12 cellular contexts compared by ENCODE assay signal in genomic region chr22:42670921-42671709, GRCh38. TPM values are rescaled to one million over a fixed set of nuclear protein-coding genes. Genes with fewer than 3 reads are reported as not detected.
DNase-seq lines count a peak whose midpoint lies in the region; ATAC-seq and TF ChIP-seq lines count a peak whose summit lies in the region.
"Had no signal": no experiment of that assay in that cellular context is flagged by ENCODE, and none has a peak within 500 bp of the region (broad histone marks: within the 10 kb centered on the region; RNA-seq: fewer than 3 reads in every experiment).

No MANE protein-coding gene starts in this region.

- H2BK5ac ChIP-seq in neuronal stem cell (ENCODE audit: low read length) = no peak overlapping the region

- no peaks in the 10 kb centered on the region for H3K36me3 ChIP-seq in neuronal stem cell (replicated peaks in 1 of 2; ENCODE audit: control insufficient read depth in 2 of 2, insufficient read depth in 2 of 2, low read length in 2 of 2)

- H3K14ac ChIP-seq in neuronal stem cell (ENCODE audit: low read length) = no peak overlapping the region

- POLR2A ChIA-PET in activated CD8-positive, alpha-beta T cell treated with anti-CD3 and anti-CD28 coated beads, Interleukin-2, amount 10 ng/mL, durations not matched to agents 7 days and 5 days (lab: Charles Lee) = no interaction called here

- no peak overlapping the region for H2AFZ ChIP-seq in neuronal stem cell (ENCODE audit: low read length)
- H2AFZ ChIP-seq: GM23338 had no signal

- H2BK12ac ChIP-seq in neuronal stem cell (ENCODE audit: low read length) = no peak overlapping the region

- H3K4me1 Mint-ChIP-seq in natural killer cell treated with Interleukin-12 subunit alpha and Interleukin-12 subunit beta and Interleukin-15 and Interleukin-18, amount 100 ng/mL, for 72 hours (ENCODE audit: low read depth in 2 of 2) = peaks cover 6 to 7% of the 10 kb centered on the region in 2 donors
- H3K4me1 Mint-ChIP-seq in natural killer cell = peaks cover 0 to 8% of the 10 kb centered on the region in 2 donors
- peaks cover 15% of the 10 kb centered on the region for H3K4me1 Mint-ChIP-seq in activated CD8-positive, alpha-beta T cell treated with anti-CD3 and anti-CD28 coated beads, Interleukin-2, amount 10 ng/mL, durations not matched to agents 7 days and 5 days (ENCODE audit: low read depth)
- H3K4me1 Mint-ChIP-seq: GM23338 had no signal

- no peak overlapping the region for H3K9ac ChIP-seq in neuronal stem cell (ENCODE audit: low read depth, low read length, poor library complexity)

- H4K8ac ChIP-seq in neuronal stem cell (ENCODE audit: low read depth, low read length) = no peak overlapping the region

- CTCF ChIA-PET in activated CD8-positive, alpha-beta T cell treated with anti-CD3 and anti-CD28 coated beads, Interleukin-2, amount 10 ng/mL, durations not matched to agents 7 days and 5 days (lab: Charles Lee) = no interaction called here

- no peak overlapping the region for H3K18ac ChIP-seq in neuronal stem cell (ENCODE audit: low read length)

- H2BK15ac ChIP-seq in neuronal stem cell (ENCODE audit: low read length) = no peak overlapping the region

- no peak overlapping the region for H3K27ac ChIP-seq in neuronal stem cell (replicated peaks; ENCODE audit: low read length)
- H3K27ac ChIP-seq: testis had no signal

- H3K4me3 ChIP-seq in neuronal stem cell (ENCODE audit: low read length in 2 of 2) = no peak overlapping the region
- H3K4me3 ChIP-seq: GM23338, testis had no signal

- no peak overlapping the region for H4K91ac ChIP-seq in neuronal stem cell (ENCODE audit: low read depth, low read length, poor library complexity)

- no CpG with 5 or more reads among the region's 19 CpGs for WGBS in neuronal stem cell (ENCODE audit: extremely low coverage in 2 of 2, insufficient read length in 2 of 2, insufficient replicate concordance in 1 of 2), 2 donors

- no peaks in the 10 kb centered on the region for H3K9me3 ChIP-seq in neuronal stem cell (replicated peaks in 1 of 2; ENCODE audit: control insufficient read depth in 2 of 2, insufficient read depth in 1 of 2, low read depth in 1 of 2, low read length in 2 of 2)
- H3K9me3 ChIP-seq: testis had no signal

- H3K4me1 ChIP-seq in neuronal stem cell (ENCODE audit: control insufficient read depth in 2 of 2, insufficient read depth in 1 of 2, low read depth in 1 of 2, low read length in 2 of 2) = no peaks in the 10 kb centered on the region

- H3K4me2 ChIP-seq in neuronal stem cell (ENCODE audit: insufficient read depth, low read length, poor library complexity, severe bottlenecking) = no peak overlapping the region
- H3K4me2 ChIP-seq: GM23338 had no signal

- TF ChIP-seq CTCF in natural killer cell (IDR thresholded peaks at IDR 0.05) = no peak

- no peak overlapping the region for H2BK120ac ChIP-seq in neuronal stem cell (ENCODE audit: low read depth, low read length)

- no peak overlapping the region for H3K4ac ChIP-seq in neuronal stem cell (ENCODE audit: low read length)

- H2AK5ac ChIP-seq in neuronal stem cell (ENCODE audit: low read depth, low read length) = no peak overlapping the region

- ATAC-seq in natural killer cell treated with Interleukin-12 subunit alpha and Interleukin-12 subunit beta and Interleukin-15 and Interleukin-18, amount 100 ng/mL, for 72 hours = peak; percentile 36 to 43
- ATAC-seq in natural killer cell (no peak), GM18502 (IDR thresholded peaks at IDR 0.05; ENCODE audit: poor library complexity, unreplicated experiment) (no peak)
- ATAC-seq in activated CD8-positive, alpha-beta T cell treated with anti-CD3 and anti-CD28 coated beads, Interleukin-2, amount 10 ng/mL, durations not matched to agents 7 days and 5 days = peak; percentile 70
- ATAC-seq: GM23338 had no signal

- no peak for DNase-seq in natural killer cell treated with Interleukin-12 subunit alpha and Interleukin-12 subunit beta and Interleukin-15 and Interleukin-18, amount 100 ng/mL, for 72 hours (ENCODE audit: low spot score)
- no peak for DNase-seq in natural killer cell
- DNase-seq in activated CD8-positive, alpha-beta T cell treated with anti-CD3 and anti-CD28 coated beads, Interleukin-2, amount 10 ng/mL, durations not matched to agents 7 days and 5 days = peak; percentile 34
- peak; percentile 78 to 89 for DNase-seq in lung microvascular endothelial cell (ENCODE audit: low read depth in 2 of 2)
- no peak for DNase-seq in HPDE6-E6E7 (ENCODE audit: extremely low spot score)
- no peak for DNase-seq in cerebellar cortex (ENCODE audit: low spot score)
- DNase-seq in neuronal stem cell (ENCODE audit: low spot score) = no peak
- DNase-seq: NCI-H2029, testis had no signal

- no peaks in the 10 kb centered on the region for H3K36me3 Mint-ChIP-seq in natural killer cell treated with Interleukin-12 subunit alpha and Interleukin-12 subunit beta and Interleukin-15 and Interleukin-18, amount 100 ng/mL, for 72 hours
- no peaks in the 10 kb centered on the region for H3K36me3 Mint-ChIP-seq in natural killer cell
- no peaks in the 10 kb centered on the region for H3K36me3 Mint-ChIP-seq in activated CD8-positive, alpha-beta T cell treated with anti-CD3 and anti-CD28 coated beads, Interleukin-2, amount 10 ng/mL, durations not matched to agents 7 days and 5 days (ENCODE audit: low read depth)

- peak overlapping the region in 1 of 2 donors; percentile 65 for H3K27ac Mint-ChIP-seq in natural killer cell treated with Interleukin-12 subunit alpha and Interleukin-12 subunit beta and Interleukin-15 and Interleukin-18, amount 100 ng/mL, for 72 hours
- H3K27ac Mint-ChIP-seq in natural killer cell = no peak overlapping the region
- H3K27ac Mint-ChIP-seq in activated CD8-positive, alpha-beta T cell treated with anti-CD3 and anti-CD28 coated beads, Interleukin-2, amount 10 ng/mL, durations not matched to agents 7 days and 5 days = peak overlapping the region; percentile 68
- H3K27ac Mint-ChIP-seq: GM23338 had no signal

- intact Hi-C loops in natural killer cell (cut with micrococcal nuclease) = no loop called here

- peaks cover 0 to 11% of the 10 kb centered on the region in 2 donors for H3K27me3 Mint-ChIP-seq in natural killer cell treated with Interleukin-12 subunit alpha and Interleukin-12 subunit beta and Interleukin-15 and Interleukin-18, amount 100 ng/mL, for 72 hours
- H3K27me3 Mint-ChIP-seq in natural killer cell (ENCODE audit: low read depth in 2 of 2) = no peaks in the 10 kb centered on the region
- peaks cover 1% of the 10 kb centered on the region for H3K27me3 Mint-ChIP-seq in activated CD8-positive, alpha-beta T cell treated with anti-CD3 and anti-CD28 coated beads, Interleukin-2, amount 10 ng/mL, durations not matched to agents 7 days and 5 days (ENCODE audit: low read depth)

- H3K4me3 Mint-ChIP-seq in natural killer cell treated with Interleukin-12 subunit alpha and Interleukin-12 subunit beta and Interleukin-15 and Interleukin-18, amount 100 ng/mL, for 72 hours = no peak overlapping the region
- no peak overlapping the region for H3K4me3 Mint-ChIP-seq in natural killer cell
- H3K4me3 Mint-ChIP-seq in activated CD8-positive, alpha-beta T cell treated with anti-CD3 and anti-CD28 coated beads, Interleukin-2, amount 10 ng/mL, durations not matched to agents 7 days and 5 days = no peak overlapping the region
- H3K4me3 Mint-ChIP-seq: central memory CD8-positive, alpha-beta T cell; GM23338 had no signal

- H3K79me1 ChIP-seq in neuronal stem cell (ENCODE audit: low read depth, low read length) = no peaks in the 10 kb centered on the region

- H3K9me3 Mint-ChIP-seq in natural killer cell treated with Interleukin-12 subunit alpha and Interleukin-12 subunit beta and Interleukin-15 and Interleukin-18, amount 100 ng/mL, for 72 hours = no peaks in the 10 kb centered on the region
- H3K9me3 Mint-ChIP-seq in natural killer cell = no peaks in the 10 kb centered on the region
- no peaks in the 10 kb centered on the region for H3K9me3 Mint-ChIP-seq in activated CD8-positive, alpha-beta T cell treated with anti-CD3 and anti-CD28 coated beads, Interleukin-2, amount 10 ng/mL, durations not matched to agents 7 days and 5 days (ENCODE audit: insufficient read depth)
- H3K9me3 Mint-ChIP-seq: central memory CD8-positive, alpha-beta T cell; GM23338 had no signal

- no peak overlapping the region for H3K23ac ChIP-seq in neuronal stem cell (ENCODE audit: low read depth, low read length, poor library complexity)

- no peaks in the 10 kb centered on the region for H3K27me3 ChIP-seq in neuronal stem cell (ENCODE audit: control insufficient read depth in 3 of 3, insufficient read depth in 3 of 3, low read depth in 1 of 3, low read length in 3 of 3)
- H3K27me3 ChIP-seq: testis had no signal

RNA-seq across cellular contexts. Expression of gene CYB5R3, which starts 21.9 kb away (rescaled TPM):
- 10 to 100 TPM; 79.6 to 96.7 TPM for total RNA-seq in natural killer cell treated with Interleukin-12 subunit alpha and Interleukin-12 subunit beta and Interleukin-15 and Interleukin-18, amount 100 ng/mL, for 72 hours
- total RNA-seq in natural killer cell = 10 to 100 TPM; 55.7 to 72.6 (median 68.0) TPM
- total RNA-seq in activated CD8-positive, alpha-beta T cell treated with anti-CD3 and anti-CD28 coated beads, Interleukin-2, amount 10 ng/mL, durations not matched to agents 7 days and 5 days = 10 to 100 TPM; 87.7 to 91.4 TPM
- total RNA-seq in lung microvascular endothelial cell = 99.0 and 129 TPM in 2 replicates
- 108 TPM for polyA plus RNA-seq in neuronal stem cell (2013, experiment 1 of 2)
- polyA plus RNA-seq in neuronal stem cell (2013, experiment 2 of 2) = 107 TPM

RNA-seq across cellular contexts. Expression of gene ATP5MGL, which starts 30.7 kb away (rescaled TPM):
- 1 to 10 TPM in 1 of 2 donors, under 1 TPM in 1; 0.62 to 1.1 TPM for total RNA-seq in natural killer cell treated with Interleukin-12 subunit alpha and Interleukin-12 subunit beta and Interleukin-15 and Interleukin-18, amount 100 ng/mL, for 72 hours
- total RNA-seq in natural killer cell (1 to 10 TPM; 4.5 to 6.4 (median 6.1) TPM), lung microvascular endothelial cell (0.22 and 0.60 TPM in 2 replicates)
- 1 to 10 TPM in 1 of 2 experiments, under 1 TPM in 1; 0.63 to 1.4 TPM for total RNA-seq in activated CD8-positive, alpha-beta T cell treated with anti-CD3 and anti-CD28 coated beads, Interleukin-2, amount 10 ng/mL, durations not matched to agents 7 days and 5 days
- polyA plus RNA-seq in neuronal stem cell (2013, experiment 1 of 2) = not detected
- polyA plus RNA-seq in neuronal stem cell (2013, experiment 2 of 2) = not detected
- total RNA-seq: GM23338 had no signal

RNA-seq across cellular contexts. Expression of gene A4GALT, which starts 49.6 kb away (rescaled TPM):
- under 1 TPM in 1 of 2 donors, not detected in 1; 0.33 TPM for total RNA-seq in natural killer cell treated with Interleukin-12 subunit alpha and Interleukin-12 subunit beta and Interleukin-15 and Interleukin-18, amount 100 ng/mL, for 72 hours
- total RNA-seq in natural killer cell (under 1 TPM in 1 of 3 donors, not detected in 2; 0.26 TPM), lung microvascular endothelial cell (32.7 and 43.8 TPM in 2 replicates)
- under 1 TPM in 1 of 2 experiments, not detected in 1; 0.16 TPM for total RNA-seq in activated CD8-positive, alpha-beta T cell treated with anti-CD3 and anti-CD28 coated beads, Interleukin-2, amount 10 ng/mL, durations not matched to agents 7 days and 5 days
- 5.5 TPM for polyA plus RNA-seq in neuronal stem cell (2013, experiment 1 of 2)
- 5.6 TPM for polyA plus RNA-seq in neuronal stem cell (2013, experiment 2 of 2)

RNA-seq across cellular contexts. Expression of gene POLDIP3, which starts 56.4 kb away (rescaled TPM):
- total RNA-seq in natural killer cell treated with Interleukin-12 subunit alpha and Interleukin-12 subunit beta and Interleukin-15 and Interleukin-18, amount 100 ng/mL, for 72 hours = 10 to 100 TPM; 61.6 to 78.9 TPM
- total RNA-seq in natural killer cell = 10 to 100 TPM; 66.1 to 82.8 (median 70.8) TPM
- 10 to 100 TPM; 77.2 to 80.6 TPM for total RNA-seq in activated CD8-positive, alpha-beta T cell treated with anti-CD3 and anti-CD28 coated beads, Interleukin-2, amount 10 ng/mL, durations not matched to agents 7 days and 5 days
- 18.7 and 20.6 TPM in 2 replicates for total RNA-seq in lung microvascular endothelial cell
- polyA plus RNA-seq in neuronal stem cell (2013, experiment 1 of 2) = 68.6 TPM
- 69.9 TPM for polyA plus RNA-seq in neuronal stem cell (2013, experiment 2 of 2)

Comparison
In these comparisons a context has a peak if more than half of its experiments do, and no peak if none do; other contexts are left out.
1. ATAC-seq: peak in natural killer cell treated with Interleukin-12 subunit alpha and Interleukin-12 subunit beta and Interleukin-15 and Interleukin-18, amount 100 ng/mL, for 72 hours (2 of 2) and activated CD8-positive, alpha-beta T cell treated with anti-CD3 and anti-CD28 coated beads, Interleukin-2, amount 10 ng/mL, durations not matched to agents 7 days and 5 days (single experiment); none in natural killer cell (0 of 3) and GM18502 (single experiment).
2. DNase-seq: peak in activated CD8-positive, alpha-beta T cell treated with anti-CD3 and anti-CD28 coated beads, Interleukin-2, amount 10 ng/mL, durations not matched to agents 7 days and 5 days (single experiment) and lung microvascular endothelial cell (2 of 2); none in natural killer cell treated with Interleukin-12 subunit alpha and Interleukin-12 subunit beta and Interleukin-15 and Interleukin-18, amount 100 ng/mL, for 72 hours (single experiment), natural killer cell (single experiment), HPDE6-E6E7 (single experiment), cerebellar cortex (single experiment) and neuronal stem cell (single experiment).
3. RNA of gene A4GALT, which starts 49.6 kb away (total RNA-seq): 32.7 to 43.8 TPM in lung microvascular endothelial cell; 0.33 TPM in natural killer cell treated with Interleukin-12 subunit alpha and Interleukin-12 subunit beta and Interleukin-15 and Interleukin-18, amount 100 ng/mL, for 72 hours, 0.26 TPM in natural killer cell and 0.16 TPM in activated CD8-positive, alpha-beta T cell treated with anti-CD3 and anti-CD28 coated beads, Interleukin-2, amount 10 ng/mL, durations not matched to agents 7 days and 5 days; every median in the first group is over 10 times any median in the second.